In genomic region chr18:58386780-58387179, GRCh38 we compare ENCODE assay signal across 26 cellular contexts.
"Had no signal": no experiment of that assay in that cellular context is flagged by ENCODE, and none has a peak within 500 bp of the region (broad histone marks: within the 10 kb centered on the region; RNA-seq: fewer than 3 reads in every experiment).

No MANE protein-coding gene starts in this region.

- H3K4me1 Mint-ChIP-seq: activated naive CD4-positive, alpha-beta T cell treated with anti-CD3 and anti-CD28 coated beads, Interleukin-2, amount 50 U/mL, for 24 hours; activated naive CD8-positive, alpha-beta T cell treated with anti-CD3 and anti-CD28 coated beads, Interleukin-2, amount 50 U/mL, for 24 hours had no signal

- H3K27ac Mint-ChIP-seq: activated naive CD4-positive, alpha-beta T cell treated with anti-CD3 and anti-CD28 coated beads, Interleukin-2, amount 50 U/mL, for 24 hours; activated naive CD8-positive, alpha-beta T cell treated with anti-CD3 and anti-CD28 coated beads, Interleukin-2, amount 50 U/mL, for 24 hours; activated T-cell treated with anti-CD3 and anti-CD28 coated beads, Interleukin-2, amount 50 U/mL, for 24 hours; dendritic cell treated with granulocyte-macrophage colony-stimulating factor and Interleukin-4, amounts not matched to agents 40 ng/mL and 50 ng/mL, for 4 days; nephron; T-helper 1 cell treated with Interleukin-12 subunit alpha and Interleukin-12 subunit beta and Interleukin-4 antibody, amounts not matched to agents 30 μg/mL and 1 μg/mL, for 36 hours had no signal

- H3K27ac ChIP-seq: epithelial cell of prostate, esophagus squamous epithelium, right lobe of liver, thoracic aorta, uterus, WERI-Rb-1 had no signal

- H3K27me3 Mint-ChIP-seq: activated naive CD4-positive, alpha-beta T cell treated with anti-CD3 and anti-CD28 coated beads, Interleukin-2, amount 50 U/mL, for 24 hours; activated naive CD8-positive, alpha-beta T cell treated with anti-CD3 and anti-CD28 coated beads, Interleukin-2, amount 50 U/mL, for 24 hours; activated T-cell treated with anti-CD3 and anti-CD28 coated beads, Interleukin-2, amount 50 U/mL, for 24 hours; dendritic cell treated with granulocyte-macrophage colony-stimulating factor and Interleukin-4, amounts not matched to agents 40 ng/mL and 50 ng/mL, for 4 days had no signal

- H3K4me1 ChIP-seq: esophagus squamous epithelium, right lobe of liver had no signal

- H3K27me3 ChIP-seq: esophagus squamous epithelium, right lobe of liver, uterus had no signal

- H3K36me3 ChIP-seq: thoracic aorta, uterus had no signal

- H3K4me3 Mint-ChIP-seq: activated naive CD4-positive, alpha-beta T cell treated with anti-CD3 and anti-CD28 coated beads, Interleukin-2, amount 50 U/mL, for 24 hours; activated naive CD8-positive, alpha-beta T cell treated with anti-CD3 and anti-CD28 coated beads, Interleukin-2, amount 50 U/mL, for 24 hours; activated T-cell treated with anti-CD3 and anti-CD28 coated beads, Interleukin-2, amount 50 U/mL, for 24 hours; dendritic cell treated with granulocyte-macrophage colony-stimulating factor and Interleukin-4, amounts not matched to agents 40 ng/mL and 50 ng/mL, for 4 days; nephron; T-helper 1 cell treated with Interleukin-12 subunit alpha and Interleukin-12 subunit beta and Interleukin-4 antibody, amounts not matched to agents 30 μg/mL and 1 μg/mL, for 36 hours had no signal

- DNase-seq: activated CD4-positive, alpha-beta T cell treated with anti-CD3 and anti-CD28 coated beads for 48 hours; activated CD4-positive, alpha-beta T cell treated with anti-CD3 and anti-CD28 coated beads, Interleukin-2, amount 50 U/mL, for 48 hours; activated gamma-delta T cell treated with Interleukin-2 at 50 U/mL for 16 hours; activated naive CD8-positive, alpha-beta T cell treated with anti-CD3 and anti-CD28 coated beads, Interleukin-2, amount 50 U/mL, for 24 hours; activated T-cell treated with anti-CD3 and anti-CD28 coated beads, Interleukin-2, amount 50 U/mL, for 24 hours; central memory CD4-positive, alpha-beta T cell; effector CD4-positive, alpha-beta T cell; esophagus squamous epithelium; foreskin melanocyte; left ventricle myocardium superior; right lobe of liver; stimulated activated CD4-positive, alpha-beta T cell treated with anti-CD3 and anti-CD28 coated beads, Interleukin-12 subunit alpha, Interleukin-12 subunit beta, amount 100 ng/mL, for 4 hours; stimulated activated CD4-positive, alpha-beta T cell treated with anti-CD3 and anti-CD28 coated beads, Interleukin-4, amount 100 ng/mL, for 1 hour; stimulated activated naive CD8-positive, alpha-beta T cell treated with anti-CD3 and anti-CD28 coated beads, Interleukin-15, Interleukin-2, amounts not matched to agents 100 U/mL and 50 U/mL, for 24 hours; SW 1271; T-helper 9 cell; trophoblast cell; uterus; WERI-Rb-1 had no signal

- H3K9me3 Mint-ChIP-seq: activated naive CD4-positive, alpha-beta T cell treated with anti-CD3 and anti-CD28 coated beads, Interleukin-2, amount 50 U/mL, for 24 hours; activated naive CD8-positive, alpha-beta T cell treated with anti-CD3 and anti-CD28 coated beads, Interleukin-2, amount 50 U/mL, for 24 hours; activated T-cell treated with anti-CD3 and anti-CD28 coated beads, Interleukin-2, amount 50 U/mL, for 24 hours; dendritic cell treated with granulocyte-macrophage colony-stimulating factor and Interleukin-4, amounts not matched to agents 40 ng/mL and 50 ng/mL, for 4 days; nephron; T-helper 1 cell treated with Interleukin-12 subunit alpha and Interleukin-12 subunit beta and Interleukin-4 antibody, amounts not matched to agents 30 μg/mL and 1 μg/mL, for 36 hours had no signal

- H3K4me3 ChIP-seq: esophagus squamous epithelium, right lobe of liver, thoracic aorta, uterus had no signal

- H3K9me3 ChIP-seq: esophagus squamous epithelium, right lobe of liver, thoracic aorta, uterus had no signal

- ATAC-seq: activated CD4-positive, CD25-positive, alpha-beta regulatory T cell treated with anti-CD3 and anti-CD28 coated beads, Interleukin-2, amount 50 U/mL, for 24 hours; activated naive CD8-positive, alpha-beta T cell treated with anti-CD3 and anti-CD28 coated beads, Interleukin-2, amount 50 U/mL, for 24 hours; left ventricle myocardium superior; right lobe of liver; stimulated activated naive CD8-positive, alpha-beta T cell treated with anti-CD3 and anti-CD28 coated beads, Interleukin-15, Interleukin-2, amounts not matched to agents 100 U/mL and 50 U/mL, for 24 hours had no signal
